ENCODE assay signal across 17 cellular contexts in genomic region chrX:133697656-133698055, GRCh38.
A peak's percentile ranks its signal among the peaks of the same experiment; 100 is the strongest.
DNase-seq lines count a peak whose midpoint lies in the region; TF ChIP-seq lines count a peak whose summit lies in the region.
"Had no signal": no experiment of that assay in that cellular context is flagged by ENCODE, and none has a peak within 500 bp of the region (broad histone marks: within the 10 kb centered on the region; RNA-seq: fewer than 3 reads in every experiment).

No MANE protein-coding gene starts in this region.

- H3K79me1 ChIP-seq in mesendoderm (ENCODE audit: low read length), result no peaks in the 10 kb centered on the region

- TF ChIP-seq CTCF in foreskin fibroblast (IDR thresholded peaks at IDR 0.05; ENCODE audit: low read depth, low read length) (no peak), neural crest cell (conservative IDR thresholded peaks at IDR 0.05) (no peak), ovary (IDR thresholded peaks at IDR 0.05) (no peak)

- no peaks in the 10 kb centered on the region for H3K27me3 Mint-ChIP-seq in neural crest cell (ENCODE audit: low read depth)

- no peak overlapping the region for H3K23ac ChIP-seq in mesendoderm (ENCODE audit: low read length)

- no peak overlapping the region for H2AFZ ChIP-seq in GM23248

- no peaks in the 10 kb centered on the region for H3K9me2 ChIP-seq in GM23248 (ENCODE audit: insufficient read depth)

- no peak overlapping the region for H4K5ac ChIP-seq in mesendoderm (ENCODE audit: low read length)

- no peak overlapping the region for H2BK5ac ChIP-seq in mesendoderm (ENCODE audit: low read length)

- H2BK15ac ChIP-seq in mesendoderm (replicated peaks; ENCODE audit: low read depth), result no peak overlapping the region

- no peak for TF ChIP-seq POLR2A in ovary (IDR thresholded peaks at IDR 0.05)

- peaks cover 3% of the 10 kb centered on the region for H3K9me3 Mint-ChIP-seq in neural crest cell

- no peaks in the 10 kb centered on the region for H3K27me3 ChIP-seq in GM23248 (replicated peaks; ENCODE audit: insufficient read depth)
- peaks cover 4% of the 10 kb centered on the region for H3K27me3 ChIP-seq in adipocyte (replicated peaks; ENCODE audit: control insufficient read depth, insufficient read depth, low read length)
- H3K27me3 ChIP-seq in mesendoderm (ENCODE audit: insufficient read depth, low read length, poor library complexity), result no peaks in the 10 kb centered on the region
- no peaks in the 10 kb centered on the region for H3K27me3 ChIP-seq in ovary
- H3K27me3 ChIP-seq: Peyer's patch had no signal

- H3K18ac ChIP-seq in mesendoderm (ENCODE audit: low read length), result no peak overlapping the region

- no peak overlapping the region for H3K27ac ChIP-seq in GM23248
- no peak overlapping the region for H3K27ac ChIP-seq in mesendoderm (ENCODE audit: low read depth, low read length)
- no peak overlapping the region for H3K27ac ChIP-seq in ovary
- H3K27ac ChIP-seq: Peyer's patch had no signal

- TF ChIP-seq EP300 in ovary (IDR thresholded peaks at IDR 0.05), result no peak

- peak; percentile 3 for DNase-seq in GM23248
- peak; percentile 43 for DNase-seq in adipocyte (ENCODE audit: low read depth)
- DNase-seq in foreskin fibroblast, result peak; percentile 9 to 34
- DNase-seq in neural crest cell (ENCODE audit: low read depth, low spot score), result no peak
- DNase-seq in mesendoderm, result no peak
- no peak for DNase-seq in ovary
- DNase-seq in stimulated activated CD4-positive, alpha-beta T cell treated with anti-CD3 and anti-CD28 coated beads, Interleukin-12 subunit alpha, Interleukin-12 subunit beta, amount 100 ng/mL, for 4 hours, result no peak
- DNase-seq: ACHN; CD4-positive, CD25-positive, alpha-beta regulatory T cell; HFFc6; KG1; NCI-H1105; NCI-H510A; NCI-H82; Peyer's patch; SHP77 treated with DMSO at 0.1 percent for 48 hours had no signal

- H3K4ac ChIP-seq in mesendoderm (ENCODE audit: low read depth, low read length), result no peak overlapping the region

- H3K4me3 ChIP-seq in GM23248 (no peak overlapping the region), adipocyte (ENCODE audit: low read length) (no peak overlapping the region), foreskin fibroblast (ENCODE audit: low read depth in 1 of 2, low read length in 2 of 2) (no peak overlapping the region), mesendoderm (ENCODE audit: low read length) (no peak overlapping the region), ovary (no peak overlapping the region)
- H3K4me3 ChIP-seq: GM12878, Peyer's patch had no signal

- no peaks in the 10 kb centered on the region for H3K9me3 ChIP-seq in GM23248 (ENCODE audit: low read depth)
- no peaks in the 10 kb centered on the region for H3K9me3 ChIP-seq in adipocyte (ENCODE audit: control insufficient read depth, low read length)
- no peaks in the 10 kb centered on the region for H3K9me3 ChIP-seq in ovary
- H3K9me3 ChIP-seq: Peyer's patch had no signal

- no peaks in the 10 kb centered on the region for H3K36me3 ChIP-seq in GM23248 (ENCODE audit: low read depth)
- no peaks in the 10 kb centered on the region for H3K36me3 ChIP-seq in adipocyte (ENCODE audit: control insufficient read depth, insufficient read depth, low read length, severe bottlenecking)
- no peaks in the 10 kb centered on the region for H3K36me3 ChIP-seq in mesendoderm (ENCODE audit: control insufficient read depth, insufficient read depth, low read length)
- H3K36me3 ChIP-seq in ovary, result no peaks in the 10 kb centered on the region
- H3K36me3 ChIP-seq: Peyer's patch had no signal

- H4K20me1 ChIP-seq in GM23248 (ENCODE audit: insufficient read depth), result no peaks in the 10 kb centered on the region

- H3K27ac Mint-ChIP-seq in neural crest cell (ENCODE audit: unreplicated experiment), result no peak overlapping the region
- H3K27ac Mint-ChIP-seq: CD4-positive, CD25-positive, alpha-beta regulatory T cell; HFFc6 had no signal

- intact Hi-C loops in ovary (cut with DNase I), result no loop called here

- no peak overlapping the region for H3K56ac ChIP-seq in mesendoderm (ENCODE audit: low read length)

- in situ Hi-C loops in GM23248 (cut with MboI), result loop anchor here (25.0 kb wide), 1 partner anchor 710 kb away; no protein-coding TSS in a partner anchor

- peaks cover 51% of the 10 kb centered on the region for H3K4me1 Mint-ChIP-seq in neural crest cell
- H3K4me1 Mint-ChIP-seq: CD4-positive, CD25-positive, alpha-beta regulatory T cell had no signal

- H2AK5ac ChIP-seq in mesendoderm (ENCODE audit: low read length), result no peak overlapping the region

- no peak overlapping the region for H3K4me2 ChIP-seq in GM23248 (ENCODE audit: unreplicated experiment)
- no peak overlapping the region for H3K4me2 ChIP-seq in mesendoderm (ENCODE audit: low read length)

- no peaks in the 10 kb centered on the region for H3K36me3 Mint-ChIP-seq in neural crest cell (ENCODE audit: low read depth)
- H3K36me3 Mint-ChIP-seq: CD4-positive, CD25-positive, alpha-beta regulatory T cell had no signal

- H3K9ac ChIP-seq in GM23248, result no peak overlapping the region
- peak overlapping the region; percentile 47 for H3K9ac ChIP-seq in adipocyte (ENCODE audit: low read length)
- no peak overlapping the region for H3K9ac ChIP-seq in mesendoderm (ENCODE audit: low read length)

- no peaks in the 10 kb centered on the region for H3F3A ChIP-seq in GM23248 (ENCODE audit: insufficient read depth)

- peak overlapping the region; percentile 3 for H3K4me3 Mint-ChIP-seq in neural crest cell
- H3K4me3 Mint-ChIP-seq: CD4-positive, CD25-positive, alpha-beta regulatory T cell; HFFc6 had no signal

- H4K8ac ChIP-seq in mesendoderm (ENCODE audit: low read depth, low read length), result no peak overlapping the region

- 56 to 67% methylated on average over 3 of the region's 3 CpGs for WGBS in GM23248 (ENCODE audit: low coverage in 1 of 2, low lambda C conversion rate in 2 of 2, missing lambda C conversion rate in 2 of 2), 2 experiments
- no CpG with 5 or more reads among the region's 3 CpGs for WGBS in mesendoderm (ENCODE audit: extremely low coverage, insufficient coverage, low lambda C conversion rate)
- WGBS in ovary, 3 donors, result 44 to 46% (median 45%) methylated on average over 3 of the region's 3 CpGs

- H3K4me1 ChIP-seq in GM23248 (ENCODE audit: insufficient read depth) (no peaks in the 10 kb centered on the region), adipocyte (ENCODE audit: control insufficient read depth, insufficient read depth, low read length) (peaks cover 20% of the 10 kb centered on the region), mesendoderm (ENCODE audit: control insufficient read depth, low read depth, low read length) (peaks cover 2% of the 10 kb centered on the region), ovary (ENCODE audit: insufficient read depth) (no peaks in the 10 kb centered on the region)
- H3K4me1 ChIP-seq: Peyer's patch had no signal

- H2BK120ac ChIP-seq in mesendoderm (ENCODE audit: low read depth, low read length), result no peak overlapping the region

- H3K79me2 ChIP-seq in GM23248 (ENCODE audit: insufficient read depth) (no peaks in the 10 kb centered on the region), mesendoderm (ENCODE audit: control insufficient read depth, insufficient read depth, low read length) (no peaks in the 10 kb centered on the region)

Comparison
In these comparisons a context has a peak if more than half of its experiments do, and no peak if none do; other contexts are left out.
1. DNase-seq: peak in GM23248 (single experiment), adipocyte (single experiment) and foreskin fibroblast (2 of 2); none in neural crest cell (single experiment), mesendoderm (single experiment), ovary (0 of 5) and stimulated activated CD4-positive, alpha-beta T cell treated with anti-CD3 and anti-CD28 coated beads, Interleukin-12 subunit alpha, Interleukin-12 subunit beta, amount 100 ng/mL, for 4 hours (single experiment).